In the genomic region with DNA sequence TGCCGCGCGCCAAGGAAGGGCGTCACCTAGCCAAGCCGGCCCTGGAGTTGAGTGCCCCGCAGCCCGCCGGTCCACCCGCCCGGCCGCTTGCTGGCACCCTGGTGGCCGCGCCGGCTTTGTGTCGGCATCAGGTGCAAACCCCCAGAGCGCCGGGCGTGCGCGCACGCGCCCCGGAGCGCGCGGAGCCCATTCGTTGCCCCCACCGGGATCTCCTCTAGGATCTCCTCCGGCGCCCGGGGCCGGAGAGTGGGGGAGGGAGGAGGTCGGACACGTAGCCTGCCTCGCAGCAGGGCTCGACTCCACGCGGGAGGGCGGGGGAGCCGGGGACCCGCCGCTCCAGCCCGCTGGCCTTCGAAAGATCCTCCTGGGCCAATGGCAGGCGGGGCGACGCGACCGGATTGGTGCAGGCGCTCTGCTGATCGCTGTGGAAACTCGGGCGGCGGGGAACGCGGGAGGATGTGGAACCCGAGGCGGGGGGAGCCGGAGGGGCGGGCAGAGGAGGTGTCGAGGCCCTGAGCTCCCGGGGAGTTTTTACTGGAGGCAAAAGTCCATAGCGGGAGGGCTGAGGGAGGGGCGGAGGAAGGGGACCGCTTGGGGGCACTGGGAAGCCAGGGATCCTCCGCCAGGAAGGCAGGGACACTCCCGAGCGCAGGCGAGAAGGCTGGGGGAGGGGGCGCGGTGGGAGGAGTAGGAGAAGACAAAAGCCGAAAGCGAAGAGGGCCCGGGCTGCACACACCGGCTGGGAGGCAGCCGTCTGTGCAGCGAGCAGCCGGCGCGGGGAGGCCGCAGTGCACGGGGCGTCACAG, we compare ENCODE assay signal across 8 cellular contexts. TPM values are rescaled to one million over a fixed set of nuclear protein-coding genes. Genes with fewer than 3 reads are reported as not detected.
DNase-seq lines count a peak whose midpoint lies in the region; TF ChIP-seq lines count a peak whose summit lies in the region.

A gene (plus strand): TSS at position 728 of the 806 bp plus-strand sequence. CDS start 91 bp downstream, outside the sequence.

- H3K36me3 ChIP-seq in MG63 (no peaks in the 10 kb centered on the region), SJCRH30 (no peaks in the 10 kb centered on the region), thyroid gland (no peaks in the 10 kb centered on the region)

- peak in 1 of 2 donors; percentile 17 for TF ChIP-seq POLR2A in thyroid gland (IDR thresholded peaks at IDR 0.05)

- TF ChIP-seq CTCF in glutamatergic neuron (IDR thresholded peaks at IDR 0.05; ENCODE audit: partially characterized antibody, unreplicated experiment) (no peak), thyroid gland (IDR thresholded peaks at IDR 0.05) (peak in 1 of 6 experiments; percentile 10)

- 1% methylated on average over 22 to 47 of the region's 83 CpGs for WGBS in thyroid gland, 2 donors

- H3K27me3 ChIP-seq in MG63, result peaks cover 14% of the 10 kb centered on the region; the same call in 1 of the 2 replicates
- no peaks in the 10 kb centered on the region for H3K27me3 ChIP-seq in SJCRH30
- H3K27me3 ChIP-seq in thyroid gland, result no peaks in the 10 kb centered on the region

- peak within 1 kb of the TSS; percentile 77 for H3K4me3 Mint-ChIP-seq in activated naive CD8-positive, alpha-beta T cell
- H3K4me3 Mint-ChIP-seq in glutamatergic neuron (ENCODE audit: unreplicated experiment), result peak within 1 kb of the TSS; percentile 95

- peaks cover 13% of the 10 kb centered on the region for H3K4me1 Mint-ChIP-seq in activated naive CD8-positive, alpha-beta T cell (ENCODE audit: low read depth)
- H3K4me1 Mint-ChIP-seq in glutamatergic neuron (ENCODE audit: low read depth, unreplicated experiment), result peaks cover 36% of the 10 kb centered on the region

- intact Hi-C loops in thyroid gland (cut with DNase I), result loop anchor here (5.0 kb wide), 1 partner anchor 60 kb away; no protein-coding TSS in a partner anchor

- H3K36me3 Mint-ChIP-seq in activated naive CD8-positive, alpha-beta T cell, result no peaks in the 10 kb centered on the region
- no peaks in the 10 kb centered on the region for H3K36me3 Mint-ChIP-seq in glutamatergic neuron (ENCODE audit: unreplicated experiment)

- H3K27me3 Mint-ChIP-seq in activated naive CD8-positive, alpha-beta T cell, result peaks cover 19% of the 10 kb centered on the region
- peaks cover 23% of the 10 kb centered on the region for H3K27me3 Mint-ChIP-seq in glutamatergic neuron (ENCODE audit: unreplicated experiment)

- H3K9me3 ChIP-seq in MG63 (no peaks in the 10 kb centered on the region), SJCRH30 (replicated peaks) (no peaks in the 10 kb centered on the region), thyroid gland (no peaks in the 10 kb centered on the region)

- H3K4me1 ChIP-seq in SJCRH30 (no peaks in the 10 kb centered on the region), thyroid gland (peaks cover 22 to 29% of the 10 kb centered on the region in 2 donors)

- no peaks in the 10 kb centered on the region for H3K9me3 Mint-ChIP-seq in activated naive CD8-positive, alpha-beta T cell (ENCODE audit: low read depth)
- H3K9me3 Mint-ChIP-seq in glutamatergic neuron (ENCODE audit: unreplicated experiment), result peaks cover 20% of the 10 kb centered on the region

- DNase-seq in EL, result peak; percentile 96
- DNase-seq in GOT3 (lab: John Stamatoyannopoulos, UW), result peak; percentile 52
- DNase-seq in MG63, result peak; percentile 76
- DNase-seq in SJCRH30, result peak; percentile 56 to 59
- peak; percentile 97 for DNase-seq in glutamatergic neuron
- DNase-seq in occipital lobe (lab: John Stamatoyannopoulos, UW), result peak; percentile 91
- peak; percentile 75 to 85 for DNase-seq in thyroid gland

- H3K27ac Mint-ChIP-seq in activated naive CD8-positive, alpha-beta T cell, result peak within 1 kb of the TSS; percentile 16
- H3K27ac Mint-ChIP-seq in glutamatergic neuron (ENCODE audit: unreplicated experiment), result peak within 1 kb of the TSS; percentile 99

- H3K27ac ChIP-seq in SJCRH30 (no peak within 1 kb of the TSS), thyroid gland (peak within 1 kb of the TSS; percentile 32 to 60 (median 51))

- H3K4me3 ChIP-seq in MG63 (peak within 1 kb of the TSS; percentile 37), SJCRH30 (peak within 1 kb of the TSS; percentile 50), thyroid gland (replicated peaks in 1 of 3) (peak within 1 kb of the TSS; percentile 1 to 42 (median 42))

RNA-seq across cellular contexts. Expression of the gene that starts here (rescaled TPM):
- total RNA-seq in MG63 (2014; rRNA removed; shearing (Covaris generic); ENCODE audit: low replicate concordance), result 8.1 and 22.6 TPM in 2 replicates
- total RNA-seq in SJCRH30 (2014; rRNA removed; shearing (Covaris generic)), result 13.3 and 14.2 TPM in 2 replicates
- total RNA-seq in glutamatergic neuron (ENCODE audit: unreplicated experiment) (701 TPM), occipital lobe (109 TPM), thyroid gland (1 to 10 TPM; 2.8 to 9.3 (median 7.0) TPM)
